Comparison of ENCODE assay signal across 1 cellular context in the genomic region with DNA sequence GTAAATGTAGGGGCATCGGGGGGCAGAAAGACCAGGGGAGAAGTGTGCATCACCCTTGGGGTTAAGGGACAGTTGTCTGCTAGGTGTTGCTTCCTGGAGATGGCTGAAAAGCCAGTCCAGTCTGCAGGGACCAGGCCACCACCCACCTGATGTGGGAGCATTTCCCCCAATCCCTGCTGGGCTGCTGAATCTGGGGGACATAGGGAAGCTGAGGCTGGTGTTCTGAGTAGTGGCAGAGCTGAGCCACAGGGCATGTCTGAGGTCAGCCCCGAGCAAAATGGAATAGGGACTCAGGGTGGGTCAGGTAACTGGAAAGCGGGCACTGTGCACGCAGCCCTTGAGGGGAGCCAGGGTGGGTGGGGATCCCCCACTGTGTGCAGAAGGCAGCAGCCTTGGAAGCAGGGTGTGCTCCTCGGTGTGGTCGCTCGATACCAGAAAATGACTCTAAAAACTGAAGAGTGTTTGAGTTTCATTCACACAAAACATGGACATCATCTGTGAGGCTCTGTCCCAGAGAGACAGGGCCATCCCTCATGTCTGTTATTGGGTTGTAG.
TF ChIP-seq lines count a peak whose summit lies in the region.

No MANE protein-coding gene starts in this region.

TF ChIP-seq in H1, 55 proteins besides CTCF, POLR2A, EP300 and RAD21:
- TF ChIP-seq TAF7 (optimal IDR thresholded peaks at IDR 0.05; ENCODE audit: borderline replicate concordance, low read depth, low read length) (no peak), POLR2AphosphoS5 (IDR thresholded peaks at IDR 0.05; ENCODE audit: low read depth, low read length) (peak; percentile 78)
